9 cellular contexts compared by ENCODE assay signal in genomic region chr19:13100031-13100588, GRCh38. TPM values are rescaled to one million over a fixed set of nuclear protein-coding genes. Genes with fewer than 3 reads are reported as not detected.
DNase-seq lines count a peak whose midpoint lies in the region; ATAC-seq, FAIRE-seq and TF ChIP-seq lines count a peak whose summit lies in the region.
"Had no signal": no experiment of that assay in that cellular context is flagged by ENCODE, and none has a peak within 500 bp of the region (broad histone marks: within the 10 kb centered on the region; RNA-seq: fewer than 3 reads in every experiment).

No MANE protein-coding gene starts in this region.

- peaks cover 35% of the 10 kb centered on the region for H3F3A ChIP-seq in SU-DHL-6 (ENCODE audit: insufficient read depth)
- peaks cover 5% of the 10 kb centered on the region for H3F3A ChIP-seq in SK-N-SH (replicated peaks; ENCODE audit: insufficient read depth)

- TF ChIP-seq RAD21 in GM12878 (IDR thresholded peaks at IDR 0.05; ENCODE audit: insufficient read depth, low read depth, low read length), result no peak
- no peak for TF ChIP-seq RAD21 in SK-N-SH (IDR thresholded peaks at IDR 0.05; ENCODE audit: low read length)

- SMC1A ChIA-PET in GM12878 (lab: Charles Lee; ENCODE audit: uncharacterized antibody, unreplicated experiment), result interaction anchor here (0.7 kb wide), 1 partner anchor 17 kb away, joined by 3 read pairs; no protein-coding TSS in a partner anchor

- no peaks in the 10 kb centered on the region for H3K9me3 ChIP-seq in SU-DHL-6 (ENCODE audit: insufficient read depth, low read length)
- no peaks in the 10 kb centered on the region; the same call in 2 of the 3 replicates for H3K9me3 ChIP-seq in GM12878 (replicated peaks; ENCODE audit: control insufficient read depth, insufficient read depth, low read length)
- H3K9me3 ChIP-seq in psoas muscle, result no peaks in the 10 kb centered on the region
- H3K9me3 ChIP-seq in MG63, result no peaks in the 10 kb centered on the region
- no peaks in the 10 kb centered on the region for H3K9me3 ChIP-seq in SK-N-SH

- H3K79me2 ChIP-seq in SU-DHL-6 (ENCODE audit: insufficient read depth, low read length) (peaks cover 14% of the 10 kb centered on the region), GM12878 (ENCODE audit: control insufficient read depth, insufficient read depth, low read length) (peaks cover 4% of the 10 kb centered on the region; the same call in 1 of the 2 replicates), SK-N-SH (ENCODE audit: insufficient read depth) (peaks cover 12% of the 10 kb centered on the region; the same call in 1 of the 2 replicates)

- H2AFZ ChIP-seq in SU-DHL-6 (ENCODE audit: low read depth, low read length, severe bottlenecking) (no peak overlapping the region), GM12878 (ENCODE audit: control insufficient read depth, low read depth, low read length) (no peak overlapping the region), SK-N-SH (ENCODE audit: low read depth) (no peak overlapping the region)

- H3K9ac ChIP-seq in SU-DHL-6 (ENCODE audit: low read length) (no peak overlapping the region), GM12878 (ENCODE audit: control insufficient read depth, insufficient read depth, low read length) (no peak overlapping the region), SK-N-SH (no peak overlapping the region)

- TF ChIP-seq POLR2A in GM12878 (IDR thresholded peaks at IDR 0.05; ENCODE audit: low read depth, low read length), result no peak

- H3K27ac ChIP-seq in SU-DHL-6 (ENCODE audit: low read depth, low read length) (no peak overlapping the region), GM12878 (ENCODE audit: control insufficient read depth, insufficient read depth) (no peak overlapping the region), psoas muscle (peak overlapping the region; percentile 74), SK-N-SH (ENCODE audit: low read depth in 2 of 2, low read length in 1 of 2) (no peak overlapping the region)

- ATAC-seq in GM12878 (peak; percentile 57), psoas muscle (no peak), GM21423 (IDR thresholded peaks at IDR 0.05; ENCODE audit: unreplicated experiment) (no peak)

- peak; percentile 81 for DNase-seq in GM12864 (ENCODE audit: low read depth)
- DNase-seq in GM12878 (ENCODE audit: low read depth, low spot score), result peak; percentile 78
- DNase-seq in psoas muscle, result no peak
- no peak for DNase-seq in MG63
- no peak for DNase-seq in SK-N-SH
- no peak for DNase-seq in EL

- H3K4me3 ChIP-seq in GM12864 (ENCODE audit: low read depth, low read length) (no peak overlapping the region; the same call in 1 of the 2 replicates), SU-DHL-6 (ENCODE audit: insufficient read depth, low read length, poor library complexity, severe bottlenecking) (no peak overlapping the region), GM12878 (no peak overlapping the region), psoas muscle (peak overlapping the region; percentile 51), MG63 (no peak overlapping the region), SK-N-SH (ENCODE audit: low read depth in 2 of 2, low read length in 1 of 2) (no peak overlapping the region)

- no TSS peak for BruUV-seq in GM12878 (replicated peaks; lab: Mats Ljungman, UMichigan)

- peak; percentile 98 for FAIRE-seq in GM12878 (lab: Jason Lieb, UNC)
- FAIRE-seq: endometrium had no signal

- peaks cover 53% of the 10 kb centered on the region for H3K4me1 ChIP-seq in GM12878 (ENCODE audit: control insufficient read depth, insufficient read depth, low read length)
- peaks cover 4% of the 10 kb centered on the region for H3K4me1 ChIP-seq in psoas muscle
- peaks cover 0 to 37% of the 10 kb centered on the region in 2 experiments; a peak in 3 of 4 replicates for H3K4me1 ChIP-seq in SK-N-SH (ENCODE audit: control insufficient read depth in 1 of 2, insufficient read depth in 2 of 2, low read depth in 1 of 2, low read length in 1 of 2)

- POLR2A ChIA-PET in GM12878 (lab: Charles Lee), result interaction anchor here (0.5 kb wide), 1 partner anchor 81 kb away, joined by 9 read pairs; no protein-coding TSS in a partner anchor
- POLR2A ChIA-PET in SK-N-SH (lab: Yijun Ruan, JAX), result no interaction called here

- intact Hi-C loops in GM12878 (cut with micrococcal nuclease; ENCODE audit: unreplicated experiment), result loop anchor here (5.0 kb wide), 2 partner anchors 52 to 162 kb away; partner anchors contain the start of genes IER2 and STX10
- intact Hi-C loops in psoas muscle (cut with DNase I), result no loop called here

- WGBS in GM12878 (ENCODE audit: insufficient coverage, insufficient replicate concordance, low lambda C conversion rate, missing lambda C conversion rate), result 11% methylated on average over 12 of the region's 12 CpGs
- 69 to 75% (median 75%) methylated on average over 12 of the region's 12 CpGs for WGBS in psoas muscle, 3 donors
- WGBS in SK-N-SH (ENCODE audit: low lambda C conversion rate), result 98% methylated on average over 8 of the region's 12 CpGs

- RAD21 ChIA-PET in GM12878 (lab: Charles Lee; ENCODE audit: unreplicated experiment), result interaction anchor here (1.0 kb wide), 1 partner anchor 123 kb away, joined by 3 read pairs; no protein-coding TSS in a partner anchor

- no peak for TF ChIP-seq CTCF in GM12864 (IDR thresholded peaks at IDR 0.05; ENCODE audit: low read depth, low read length, missing control alignments)
- TF ChIP-seq CTCF in SU-DHL-6 (IDR thresholded peaks at IDR 0.05; ENCODE audit: insufficient read depth, low read length, poor library complexity, severe bottlenecking), result no peak
- TF ChIP-seq CTCF in GM12878 (IDR thresholded peaks at IDR 0.05 in 2 of 3, conservative IDR thresholded peaks at IDR 0.05 in 1 of 3; ENCODE audit: control insufficient read depth in 2 of 3, extremely low read depth in 1 of 3, insufficient read depth in 1 of 3, low read depth in 3 of 3, low read length in 3 of 3), result no peak
- no peak for TF ChIP-seq CTCF in psoas muscle (IDR thresholded peaks at IDR 0.05)
- no peak for TF ChIP-seq CTCF in SK-N-SH (IDR thresholded peaks at IDR 0.05)

- H3K27me3 ChIP-seq in SU-DHL-6 (ENCODE audit: low read length), result no peaks in the 10 kb centered on the region
- H3K27me3 ChIP-seq in GM12878 (replicated peaks in 1 of 2; ENCODE audit: control insufficient read depth in 2 of 2, insufficient read depth in 2 of 2, low read length in 1 of 2), result peaks cover 2 to 6% of the 10 kb centered on the region in 2 experiments
- no peaks in the 10 kb centered on the region for H3K27me3 ChIP-seq in psoas muscle (ENCODE audit: insufficient read depth in 3 of 3, low read length in 2 of 3)
- no peaks in the 10 kb centered on the region for H3K27me3 ChIP-seq in MG63
- no peaks in the 10 kb centered on the region for H3K27me3 ChIP-seq in SK-N-SH (ENCODE audit: insufficient read depth)

- in situ Hi-C loops in GM12878 (cut with MboI), result no loop called here

- H3K4me2 ChIP-seq in SU-DHL-6 (ENCODE audit: low read depth, low read length, poor library complexity, severe bottlenecking), result peak overlapping the region; percentile 35
- H3K4me2 ChIP-seq in GM12878 (ENCODE audit: control insufficient read depth, insufficient read depth), result peak overlapping the region; percentile 84
- no peak overlapping the region for H3K4me2 ChIP-seq in SK-N-SH

- H4K20me1 ChIP-seq in SU-DHL-6 (ENCODE audit: low read depth, low read length) (no peaks in the 10 kb centered on the region), GM12878 (ENCODE audit: control insufficient read depth, insufficient read depth) (no peaks in the 10 kb centered on the region), SK-N-SH (ENCODE audit: insufficient read depth) (no peaks in the 10 kb centered on the region)

- H3K9me2 ChIP-seq in SU-DHL-6 (replicated peaks; ENCODE audit: insufficient read depth, low read length) (no peaks in the 10 kb centered on the region), SK-N-SH (no peaks in the 10 kb centered on the region)

- CTCF ChIA-PET in GM12878 (lab: Yijun Ruan, JAX), result interaction anchor here (0.5 to 3.0 kb wide), 5 partner anchors 18 to 135 kb away, joined by 3 to 13 read pairs (median 5); partner anchors contain the start of gene NACC1
- CTCF ChIA-PET in SK-N-SH (lab: Yijun Ruan, JAX), result interaction anchor here (1.0 to 9.5 kb wide), 6 partner anchors 7 to 135 kb away, joined by 3 to 76 read pairs (median 4); partner anchors contain the start of gene DAND5

- H3K36me3 ChIP-seq in SU-DHL-6 (ENCODE audit: low read length) (peaks cover 13% of the 10 kb centered on the region), GM12878 (ENCODE audit: control insufficient read depth in 2 of 2, insufficient read depth in 2 of 2, low read length in 1 of 2) (no peaks in the 10 kb centered on the region; a peak in 1 of 4 replicates), psoas muscle (ENCODE audit: insufficient read depth in 1 of 2, low read depth in 1 of 2) (peaks cover 0 to 15% of the 10 kb centered on the region in 2 donors), MG63 (peaks cover 66% of the 10 kb centered on the region), SK-N-SH (replicated peaks in 1 of 2; ENCODE audit: control insufficient read depth in 1 of 2, insufficient read depth in 2 of 2, low read length in 1 of 2) (peaks cover 0 to 16% of the 10 kb centered on the region in 2 experiments)

- peak; percentile 71 to 87; a peak in 3 of 4 replicates for TF ChIP-seq EP300 in GM12878 (IDR thresholded peaks at IDR 0.05; ENCODE audit: borderline replicate concordance in 1 of 2, control insufficient read depth in 1 of 2, low read depth in 2 of 2, low read length in 2 of 2)
- TF ChIP-seq EP300 in SK-N-SH (IDR thresholded peaks at IDR 0.05; ENCODE audit: borderline replicate concordance in 1 of 2, low read depth in 1 of 2, low read length in 1 of 2), result no peak

RNA-seq across cellular contexts. Expression of gene LYL1, which starts 2.5 kb away (rescaled TPM):
- 13.0 and 16.6 TPM in 2 replicates for total RNA-seq in GM12878 (2013; cell fraction: nucleolus; rRNA removed)
- total RNA-seq in GM12878 (2014; rRNA removed) (29.3 and 34.8 TPM in 2 replicates), GM12878 (2014; rRNA removed; fragmentation: Illumina TruSeq; extraction: Trizol) (5.8 and 5.9 TPM in 2 replicates), GM12878 (2021) (27.4 and 30.0 TPM in 2 replicates), psoas muscle (1 to 10 TPM; 2.1 to 4.6 (median 3.2) TPM)
- 0.52 TPM for polyA plus RNA-seq in GM12878 (2011; ENCODE audit: low read depth)
- polyA plus RNA-seq in GM12878 (2011; rRNA removed) (0.56 and 0.62 TPM in 2 replicates), GM12878 (2014; fragmentation: Illumina TruSeq; extraction: Trizol) (1.3 and 2.4 TPM in 2 replicates), GM12878 (2014; fragmentation: Nextera tagmentation; extraction: Ambion mirVana) (under 1 TPM; 0.10 to 0.77 TPM), GM12878 (2014; rRNA removed) (25.1 and 30.8 TPM in 2 replicates), GM12878 (2016; fragmentation: Nextera tagmentation; extraction: Ambion mirVana) (1 to 10 TPM; 3.1 to 8.0 TPM), psoas muscle (1 to 10 TPM; 1.1 to 3.4 (median 1.1) TPM), SK-N-SH (2012; rRNA removed) (1.1 and 2.2 TPM in 2 replicates)
- polyA plus RNA-seq in GM12878 (2011; cell fraction: cytosol; rRNA removed), result 0.84 and 1.5 TPM in 2 replicates
- 1.7 and 2.5 TPM in 2 replicates for polyA plus RNA-seq in GM12878 (2011; cell fraction: nucleus; rRNA removed)
- 6.5 and 9.4 TPM in 2 replicates for polyA plus RNA-seq in GM12878 (2012)
- 0.59 and 1.1 TPM in 2 replicates for polyA minus RNA-seq in GM12878 (2011; rRNA and poly(A)+ RNA removed)
- polyA minus RNA-seq in GM12878 (2011; cell fraction: cytosol; rRNA and poly(A)+ RNA removed), result 1.7 TPM in 1 of 2 replicates, not detected in the other
- 0.73 and 1.8 TPM in 2 replicates for polyA minus RNA-seq in GM12878 (2011; cell fraction: nucleus; rRNA and poly(A)+ RNA removed)
- total RNA-seq in MG63 (2014; rRNA removed; shearing (Covaris generic); ENCODE audit: low replicate concordance), result not detected in 2 replicates
- polyA plus RNA-seq in SK-N-SH (2012; cell fraction: cytosol; rRNA removed), result 0.80 and 1.8 TPM in 2 replicates
- polyA plus RNA-seq in SK-N-SH (2012; cell fraction: nucleus; rRNA removed), result 3.7 and 4.9 TPM in 2 replicates

RNA-seq across cellular contexts. Expression of gene TRMT1, which starts 16.4 kb away (rescaled TPM):
- total RNA-seq in GM12878 (2013; cell fraction: nucleolus; rRNA removed), result 57.7 and 66.1 TPM in 2 replicates
- total RNA-seq in GM12878 (2014; rRNA removed) (33.7 and 37.0 TPM in 2 replicates), GM12878 (2014; rRNA removed; fragmentation: Illumina TruSeq; extraction: Trizol) (16.1 and 18.8 TPM in 2 replicates), GM12878 (2021) (51.4 and 53.1 TPM in 2 replicates), psoas muscle (10 to 100 TPM; 31.6 to 45.3 (median 35.1) TPM)
- 15.2 TPM for polyA plus RNA-seq in GM12878 (2011; ENCODE audit: low read depth)
- polyA plus RNA-seq in GM12878 (2011; rRNA removed) (18.4 and 29.5 TPM in 2 replicates), GM12878 (2014; fragmentation: Illumina TruSeq; extraction: Trizol) (11.3 and 32.5 TPM in 2 replicates), GM12878 (2014; fragmentation: Nextera tagmentation; extraction: Ambion mirVana) (1 to 10 TPM; 3.4 to 4.5 TPM), GM12878 (2014; rRNA removed) (64.7 and 68.8 TPM in 2 replicates), GM12878 (2016; fragmentation: Nextera tagmentation; extraction: Ambion mirVana) (10 to 100 TPM; 52.6 to 56.3 TPM), psoas muscle (10 to 100 TPM; 42.3 to 87.1 (median 45.4) TPM), SK-N-SH (2012; rRNA removed) (60.9 and 64.9 TPM in 2 replicates)
- 43.7 and 65.4 TPM in 2 replicates for polyA plus RNA-seq in GM12878 (2011; cell fraction: cytosol; rRNA removed)
- polyA plus RNA-seq in GM12878 (2011; cell fraction: nucleus; rRNA removed), result 346 and 425 TPM in 2 replicates
- 31.0 and 36.9 TPM in 2 replicates for polyA plus RNA-seq in GM12878 (2012)
- 17.3 and 34.2 TPM in 2 replicates for polyA minus RNA-seq in GM12878 (2011; rRNA and poly(A)+ RNA removed)
- 17.8 and 33.2 TPM in 2 replicates for polyA minus RNA-seq in GM12878 (2011; cell fraction: cytosol; rRNA and poly(A)+ RNA removed)
- polyA minus RNA-seq in GM12878 (2011; cell fraction: nucleus; rRNA and poly(A)+ RNA removed), result 36.4 and 46.4 TPM in 2 replicates
- 127 and 172 TPM in 2 replicates for total RNA-seq in MG63 (2014; rRNA removed; shearing (Covaris generic); ENCODE audit: low replicate concordance)
- polyA plus RNA-seq in SK-N-SH (2012; cell fraction: cytosol; rRNA removed), result 15.7 and 22.8 TPM in 2 replicates
- polyA plus RNA-seq in SK-N-SH (2012; cell fraction: nucleus; rRNA removed), result 485 and 635 TPM in 2 replicates

RNA-seq across cellular contexts. Expression of gene NACC1, which starts 18.0 kb away (rescaled TPM):
- 33.8 and 36.7 TPM in 2 replicates for total RNA-seq in GM12878 (2013; cell fraction: nucleolus; rRNA removed)
- total RNA-seq in GM12878 (2014; rRNA removed) (53.0 and 68.5 TPM in 2 replicates), GM12878 (2014; rRNA removed; fragmentation: Illumina TruSeq; extraction: Trizol) (16.2 and 19.6 TPM in 2 replicates), GM12878 (2021) (116 and 120 TPM in 2 replicates), psoas muscle (10 to 100 TPM; 32.1 to 48.9 (median 37.9) TPM)
- 14.2 TPM for polyA plus RNA-seq in GM12878 (2011; ENCODE audit: low read depth)
- polyA plus RNA-seq in GM12878 (2011; rRNA removed) (9.4 and 32.3 TPM in 2 replicates), GM12878 (2014; fragmentation: Illumina TruSeq; extraction: Trizol) (6.1 and 18.8 TPM in 2 replicates), GM12878 (2014; fragmentation: Nextera tagmentation; extraction: Ambion mirVana) (under 1 TPM; 0.18 to 0.27 TPM), GM12878 (2014; rRNA removed) (86.1 and 89.6 TPM in 2 replicates), GM12878 (2016; fragmentation: Nextera tagmentation; extraction: Ambion mirVana) (1 to 10 TPM; 2.0 to 3.0 TPM), psoas muscle (10 to 100 TPM; 11.9 to 63.4 (median 45.8) TPM), SK-N-SH (2012; rRNA removed) (72.8 and 127 TPM in 2 replicates)
- polyA plus RNA-seq in GM12878 (2011; cell fraction: cytosol; rRNA removed), result 75.3 and 119 TPM in 2 replicates
- 75.5 and 139 TPM in 2 replicates for polyA plus RNA-seq in GM12878 (2011; cell fraction: nucleus; rRNA removed)
- polyA plus RNA-seq in GM12878 (2012), result 32.6 and 35.0 TPM in 2 replicates
- 74.5 and 114 TPM in 2 replicates for polyA minus RNA-seq in GM12878 (2011; rRNA and poly(A)+ RNA removed)
- 50.9 and 52.6 TPM in 2 replicates for polyA minus RNA-seq in GM12878 (2011; cell fraction: cytosol; rRNA and poly(A)+ RNA removed)
- polyA minus RNA-seq in GM12878 (2011; cell fraction: nucleus; rRNA and poly(A)+ RNA removed), result 12.9 and 21.6 TPM in 2 replicates
- 44.6 and 96.4 TPM in 2 replicates for total RNA-seq in MG63 (2014; rRNA removed; shearing (Covaris generic); ENCODE audit: low replicate concordance)
- polyA plus RNA-seq in SK-N-SH (2012; cell fraction: cytosol; rRNA removed), result 36.3 and 58.8 TPM in 2 replicates
- 107 and 113 TPM in 2 replicates for polyA plus RNA-seq in SK-N-SH (2012; cell fraction: nucleus; rRNA removed)

RNA-seq across cellular contexts. Expression of gene STX10, which starts 50.1 kb away (rescaled TPM):
- total RNA-seq in GM12878 (2013; cell fraction: nucleolus; rRNA removed), result 13.8 and 18.2 TPM in 2 replicates
- total RNA-seq in GM12878 (2014; rRNA removed) (56.2 and 59.0 TPM in 2 replicates), GM12878 (2014; rRNA removed; fragmentation: Illumina TruSeq; extraction: Trizol) (36.3 and 38.4 TPM in 2 replicates), GM12878 (2021) (57.0 and 59.2 TPM in 2 replicates), psoas muscle (10 to 100 TPM; 18.5 to 20.4 (median 19.3) TPM)
- polyA plus RNA-seq in GM12878 (2011; ENCODE audit: low read depth), result 20.8 TPM
- polyA plus RNA-seq in GM12878 (2011; rRNA removed) (32.1 and 47.5 TPM in 2 replicates), GM12878 (2014; fragmentation: Illumina TruSeq; extraction: Trizol) (7.4 and 33.7 TPM in 2 replicates), GM12878 (2014; fragmentation: Nextera tagmentation; extraction: Ambion mirVana) (1 to 10 TPM in 1 of 2 experiments, under 1 TPM in 1; 0.56 to 3.7 TPM), GM12878 (2014; rRNA removed) (76.1 and 78.9 TPM in 2 replicates), GM12878 (2016; fragmentation: Nextera tagmentation; extraction: Ambion mirVana) (10 to 100 TPM; 47.7 to 50.4 TPM), psoas muscle (10 to 100 TPM; 34.5 to 63.3 (median 43.6) TPM), SK-N-SH (2012; rRNA removed) (143 and 163 TPM in 2 replicates)
- polyA plus RNA-seq in GM12878 (2011; cell fraction: cytosol; rRNA removed), result 62.2 and 75.9 TPM in 2 replicates
- polyA plus RNA-seq in GM12878 (2011; cell fraction: nucleus; rRNA removed), result 132 and 139 TPM in 2 replicates
- polyA plus RNA-seq in GM12878 (2012), result 38.6 and 38.9 TPM in 2 replicates
- 21.1 and 22.4 TPM in 2 replicates for polyA minus RNA-seq in GM12878 (2011; rRNA and poly(A)+ RNA removed)
- 15.5 and 18.8 TPM in 2 replicates for polyA minus RNA-seq in GM12878 (2011; cell fraction: cytosol; rRNA and poly(A)+ RNA removed)
- 8.9 TPM in 2 replicates for polyA minus RNA-seq in GM12878 (2011; cell fraction: nucleus; rRNA and poly(A)+ RNA removed)
- 281 and 371 TPM in 2 replicates for total RNA-seq in MG63 (2014; rRNA removed; shearing (Covaris generic); ENCODE audit: low replicate concordance)
- polyA plus RNA-seq in SK-N-SH (2012; cell fraction: cytosol; rRNA removed), result 105 and 124 TPM in 2 replicates
- 322 and 532 TPM in 2 replicates for polyA plus RNA-seq in SK-N-SH (2012; cell fraction: nucleus; rRNA removed)

RNA-seq across cellular contexts. Expression of gene IER2, which starts 50.1 kb away (rescaled TPM):
- total RNA-seq in GM12878 (2013; cell fraction: nucleolus; rRNA removed), result 41.4 and 51.6 TPM in 2 replicates
- 26.0 and 31.9 TPM in 2 replicates for total RNA-seq in GM12878 (2014; rRNA removed)
- total RNA-seq in GM12878 (2014; rRNA removed; fragmentation: Illumina TruSeq; extraction: Trizol), result 9.1 and 9.5 TPM in 2 replicates
- 94.5 and 97.2 TPM in 2 replicates for total RNA-seq in GM12878 (2021)
- 9.8 TPM for polyA plus RNA-seq in GM12878 (2011; ENCODE audit: low read depth)
- polyA plus RNA-seq in GM12878 (2011; rRNA removed), result 11.2 and 17.9 TPM in 2 replicates
- 36.0 and 41.6 TPM in 2 replicates for polyA plus RNA-seq in GM12878 (2011; cell fraction: cytosol; rRNA removed)
- 127 and 170 TPM in 2 replicates for polyA plus RNA-seq in GM12878 (2011; cell fraction: nucleus; rRNA removed)
- 54.9 and 64.6 TPM in 2 replicates for polyA plus RNA-seq in GM12878 (2012)
- polyA plus RNA-seq in GM12878 (2014; fragmentation: Illumina TruSeq; extraction: Trizol), result 7.7 and 13.2 TPM in 2 replicates
- 1 to 10 TPM; 2.8 to 9.3 TPM for polyA plus RNA-seq in GM12878 (2014; fragmentation: Nextera tagmentation; extraction: Ambion mirVana)
- polyA plus RNA-seq in GM12878 (2014; rRNA removed), result 56.0 and 65.3 TPM in 2 replicates
- polyA plus RNA-seq in GM12878 (2016; fragmentation: Nextera tagmentation; extraction: Ambion mirVana), result 10 to 100 TPM; 75.6 to 81.7 TPM
- polyA minus RNA-seq in GM12878 (2011; rRNA and poly(A)+ RNA removed), result 5.2 and 11.3 TPM in 2 replicates
- 12.3 and 14.0 TPM in 2 replicates for polyA minus RNA-seq in GM12878 (2011; cell fraction: cytosol; rRNA and poly(A)+ RNA removed)
- 35.5 and 63.1 TPM in 2 replicates for polyA minus RNA-seq in GM12878 (2011; cell fraction: nucleus; rRNA and poly(A)+ RNA removed)
- total RNA-seq in psoas muscle, result 10 to 100 TPM; 16.8 to 31.2 (median 29.9) TPM
- 10 to 100 TPM; 12.9 to 62.7 (median 18.2) TPM for polyA plus RNA-seq in psoas muscle
- total RNA-seq in MG63 (2014; rRNA removed; shearing (Covaris generic); ENCODE audit: low replicate concordance), result 39.0 and 80.1 TPM in 2 replicates
- polyA plus RNA-seq in SK-N-SH (2012; rRNA removed), result 55.7 and 115 TPM in 2 replicates
- polyA plus RNA-seq in SK-N-SH (2012; cell fraction: cytosol; rRNA removed), result 56.1 and 82.2 TPM in 2 replicates
- 210 and 342 TPM in 2 replicates for polyA plus RNA-seq in SK-N-SH (2012; cell fraction: nucleus; rRNA removed)

Comparison
In these comparisons a context has a peak if more than half of its experiments do, and no peak if none do; other contexts are left out.
1. DNase-seq: peak in GM12864 (single experiment) and GM12878 (single experiment); none in psoas muscle (0 of 2), MG63 (single experiment), SK-N-SH (single experiment) and EL (single experiment).